Comparison of ENCODE assay signal across 1 cellular context in genomic region chr6:88708197-88708744, GRCh38.
TF ChIP-seq lines count a peak whose summit lies in the region.

No MANE protein-coding gene starts in this region.

TF ChIP-seq in GM12878, 131 proteins besides CTCF, POLR2A, EP300 and RAD21 (continued from another document):
- no peak for TF ChIP-seq STAT1 (conservative IDR thresholded peaks at IDR 0.05)
TF ChIP-seq in GM12878: peak in this region for 0.
